Comparison of ENCODE assay signal across 17 cellular contexts in genomic region chr1:228669401-228669695, GRCh38.
A peak's percentile ranks its signal among the peaks of the same experiment; 100 is the strongest.
DNase-seq lines count a peak whose midpoint lies in the region; ATAC-seq and TF ChIP-seq lines count a peak whose summit lies in the region.
"Had no signal": no experiment of that assay in that cellular context is flagged by ENCODE, and none has a peak within 500 bp of the region (broad histone marks: within the 10 kb centered on the region; RNA-seq: fewer than 3 reads in every experiment).

No MANE protein-coding gene starts in this region.

- DNase-seq in AG04449 (ENCODE audit: low read depth, low spot score) (peak; percentile 38), chondrocyte (ENCODE audit: low spot score) (no peak), thoracic aorta (ENCODE audit: low spot score) (no peak), left lung (no peak), NCI-H446 (lab: John Stamatoyannopoulos, UW) (no peak), psoas muscle (no peak)
- DNase-seq: CD8-positive, alpha-beta memory T cell; COR-L47; DMS 273 treated with DMSO at 0.1 percent for 48 hours; DMS53; DND-41 had no signal

- POLR2A ChIA-PET in AG04449 (lab: Yijun Ruan, JAX): no interaction called here

- peaks cover 21% of the 10 kb centered on the region for H3K4me1 Mint-ChIP-seq in chondrocyte (ENCODE audit: low read depth)
- H3K4me1 Mint-ChIP-seq: CD8-positive, alpha-beta memory T cell had no signal

- peak overlapping the region; percentile 89 for H3K27ac Mint-ChIP-seq in chondrocyte (ENCODE audit: unreplicated experiment)

- H3K4me2 ChIP-seq in KMS-11: peak overlapping the region; percentile 41
- H3K4me2 ChIP-seq: A549 had no signal

- H3K27ac ChIP-seq in KMS-11: peak overlapping the region; percentile 55
- H3K27ac ChIP-seq in thoracic aorta: peak overlapping the region; percentile 74 to 88
- no peak overlapping the region for H3K27ac ChIP-seq in left lung
- no peak overlapping the region for H3K27ac ChIP-seq in psoas muscle
- H3K27ac ChIP-seq: 22Rv1, A549, BLaER1 had no signal

- peaks cover 34% of the 10 kb centered on the region for H3K4me1 ChIP-seq in KMS-11 (ENCODE audit: low read depth, poor library complexity, severe bottlenecking)
- H3K4me1 ChIP-seq in thoracic aorta (ENCODE audit: control insufficient read depth in 1 of 2, low read depth in 2 of 2): peaks cover 14 to 25% of the 10 kb centered on the region in 2 donors
- H3K4me1 ChIP-seq in left lung: peaks cover 0 to 2% of the 10 kb centered on the region in 2 donors
- H3K4me1 ChIP-seq in psoas muscle: no peaks in the 10 kb centered on the region
- H3K4me1 ChIP-seq: A549, HAP-1 had no signal

- ATAC-seq in thoracic aorta (ENCODE audit: insufficient number of reproducible peaks, low FRiP score, low read depth) (peak; percentile 77), left lung (no peak), psoas muscle (no peak)
- ATAC-seq: A549, GM12878 had no signal

- H3K36me3 Mint-ChIP-seq in chondrocyte (ENCODE audit: low read depth): no peaks in the 10 kb centered on the region
- H3K36me3 Mint-ChIP-seq: CD8-positive, alpha-beta memory T cell had no signal

- no peaks in the 10 kb centered on the region for H4K20me1 ChIP-seq in KMS-11 (ENCODE audit: insufficient read depth)
- H4K20me1 ChIP-seq: BLaER1 had no signal

- no peaks in the 10 kb centered on the region for H3K9me3 Mint-ChIP-seq in chondrocyte (ENCODE audit: low read depth)
- H3K9me3 Mint-ChIP-seq: CD8-positive, alpha-beta memory T cell had no signal

- H3K4me3 ChIP-seq in AG04449 (ENCODE audit: low read depth, low read length): no peak overlapping the region
- H3K4me3 ChIP-seq in KMS-11 (IDR thresholded peaks at IDR 0.05; ENCODE audit: insufficient read depth, low read depth, low read length): no peak overlapping the region
- no peak overlapping the region for H3K4me3 ChIP-seq in thoracic aorta
- H3K4me3 ChIP-seq in left lung: no peak overlapping the region
- H3K4me3 ChIP-seq in psoas muscle: no peak overlapping the region
- H3K4me3 ChIP-seq: A549, BLaER1, GM12878, HAP-1 had no signal

- 68 to 79% (median 77%) methylated on average over 1 of the region's 1 CpG for WGBS in psoas muscle, 3 donors

- H3K27me3 Mint-ChIP-seq in chondrocyte (ENCODE audit: low read depth): no peaks in the 10 kb centered on the region

- no peak overlapping the region; the same call in 1 of the 2 replicates for H2AFZ ChIP-seq in KMS-11 (ENCODE audit: low read depth)

- H3K9ac ChIP-seq in KMS-11: no peak overlapping the region
- H3K9ac ChIP-seq: BLaER1 had no signal

- no peak overlapping the region for H3K4me3 Mint-ChIP-seq in chondrocyte (ENCODE audit: unreplicated experiment)
- H3K4me3 Mint-ChIP-seq: CD8-positive, alpha-beta memory T cell had no signal

- no peak for TF ChIP-seq CTCF in AG04449 (IDR thresholded peaks at IDR 0.05; ENCODE audit: insufficient read depth, low read length, missing control alignments)
- no peak for TF ChIP-seq CTCF in KMS-11 (conservative IDR thresholded peaks at IDR 0.05; ENCODE audit: low read depth, low read length)
- TF ChIP-seq CTCF in chondrocyte (IDR thresholded peaks at IDR 0.05): no peak
- no peak for TF ChIP-seq CTCF in thoracic aorta (IDR thresholded peaks at IDR 0.05)
- no peak for TF ChIP-seq CTCF in left lung (IDR thresholded peaks at IDR 0.05)
- TF ChIP-seq CTCF in psoas muscle (IDR thresholded peaks at IDR 0.05): no peak

- no peaks in the 10 kb centered on the region for H3K79me2 ChIP-seq in KMS-11 (ENCODE audit: insufficient read depth, low read depth)

- no peaks in the 10 kb centered on the region for H3K36me3 ChIP-seq in KMS-11 (ENCODE audit: insufficient read depth)
- no peaks in the 10 kb centered on the region for H3K36me3 ChIP-seq in thoracic aorta
- no peaks in the 10 kb centered on the region for H3K36me3 ChIP-seq in left lung
- no peaks in the 10 kb centered on the region for H3K36me3 ChIP-seq in psoas muscle (ENCODE audit: insufficient read depth in 1 of 2, low read depth in 1 of 2)
- H3K36me3 ChIP-seq: BLaER1, HAP-1 had no signal

- intact Hi-C loops in left lung (cut with DNase I) (no loop called here), psoas muscle (cut with DNase I) (no loop called here)

- no peaks in the 10 kb centered on the region for H3K9me3 ChIP-seq in thoracic aorta
- H3K9me3 ChIP-seq in left lung: no peaks in the 10 kb centered on the region
- no peaks in the 10 kb centered on the region for H3K9me3 ChIP-seq in psoas muscle
- H3K9me3 ChIP-seq: A549, BLaER1, HAP-1 had no signal

- CTCF ChIA-PET in AG04449 (lab: Yijun Ruan, JAX): interaction anchor here (0.9 to 7.3 kb wide), 4 partner anchors 559 to 590 kb away, joined by 3 to 144 read pairs (median 15); no protein-coding TSS in a partner anchor

- H3K27me3 ChIP-seq in KMS-11 (ENCODE audit: insufficient read depth, low read depth) (no peaks in the 10 kb centered on the region), thoracic aorta (replicated peaks; ENCODE audit: insufficient read depth) (no peaks in the 10 kb centered on the region), left lung (no peaks in the 10 kb centered on the region), psoas muscle (ENCODE audit: insufficient read depth in 3 of 3, low read length in 2 of 3) (no peaks in the 10 kb centered on the region)
- H3K27me3 ChIP-seq: BLaER1 had no signal

Comparison
In these comparisons a context has a peak if more than half of its experiments do, and no peak if none do; other contexts are left out.
1. H3K27ac ChIP-seq: peak in KMS-11 (single experiment) and thoracic aorta (2 of 2); none in left lung (0 of 2) and psoas muscle (single experiment).